14 cellular contexts compared by ENCODE assay signal in genomic region chr2:154455201-154455600, GRCh38.
DNase-seq lines count a peak whose midpoint lies in the region; ATAC-seq and TF ChIP-seq lines count a peak whose summit lies in the region.
"Had no signal": no experiment of that assay in that cellular context is flagged by ENCODE, and none has a peak within 500 bp of the region (broad histone marks: within the 10 kb centered on the region; RNA-seq: fewer than 3 reads in every experiment).

No MANE protein-coding gene starts in this region.

- no peaks in the 10 kb centered on the region for H3K9me3 ChIP-seq in psoas muscle
- H3K9me3 ChIP-seq in right lobe of liver = no peaks in the 10 kb centered on the region

- TF ChIP-seq POLR2A in right lobe of liver (IDR thresholded peaks at IDR 0.05) = no peak

- H3K36me3 Mint-ChIP-seq in activated CD8-positive, alpha-beta memory T cell treated with anti-CD3 and anti-CD28 coated beads, Interleukin-2, amount 10 ng/mL, durations not matched to agents 7 days and 5 days = no peaks in the 10 kb centered on the region
- H3K36me3 Mint-ChIP-seq: activated naive CD4-positive, alpha-beta T cell treated with anti-CD3 and anti-CD28 coated beads, Interleukin-2, amount 50 U/mL, for 24 hours; CD4-positive, CD25-positive, alpha-beta regulatory T cell; mesothelial cell of epicardium had no signal

- intact Hi-C loops in psoas muscle (cut with DNase I) = no loop called here
- intact Hi-C loops in right lobe of liver (cut with DNase I) = no loop called here

- H3K27ac Mint-ChIP-seq in activated CD8-positive, alpha-beta memory T cell treated with anti-CD3 and anti-CD28 coated beads, Interleukin-2, amount 10 ng/mL, durations not matched to agents 7 days and 5 days = no peak overlapping the region
- H3K27ac Mint-ChIP-seq: activated naive CD4-positive, alpha-beta T cell treated with anti-CD3 and anti-CD28 coated beads, Interleukin-2, amount 50 U/mL, for 24 hours; CD4-positive, CD25-positive, alpha-beta regulatory T cell; mesothelial cell of epicardium had no signal

- H3K27ac ChIP-seq in psoas muscle (no peak overlapping the region), right lobe of liver (no peak overlapping the region)

- no peaks in the 10 kb centered on the region for H3K27me3 Mint-ChIP-seq in activated CD8-positive, alpha-beta memory T cell treated with anti-CD3 and anti-CD28 coated beads, Interleukin-2, amount 10 ng/mL, durations not matched to agents 7 days and 5 days
- H3K27me3 Mint-ChIP-seq: activated naive CD4-positive, alpha-beta T cell treated with anti-CD3 and anti-CD28 coated beads, Interleukin-2, amount 50 U/mL, for 24 hours; CD4-positive, CD25-positive, alpha-beta regulatory T cell had no signal

- ATAC-seq in psoas muscle (no peak), right lobe of liver (no peak), HG03565 (IDR thresholded peaks at IDR 0.05; ENCODE audit: unreplicated experiment) (no peak)
- ATAC-seq in activated CD8-positive, alpha-beta memory T cell treated with anti-CD3 and anti-CD28 coated beads, Interleukin-2, amount 10 ng/mL, durations not matched to agents 7 days and 5 days = no peak

- H3K27me3 ChIP-seq in psoas muscle (ENCODE audit: insufficient read depth in 3 of 3, low read length in 2 of 3) = no peaks in the 10 kb centered on the region
- no peaks in the 10 kb centered on the region for H3K27me3 ChIP-seq in right lobe of liver

- TF ChIP-seq CTCF in epithelial cell of proximal tubule (conservative IDR thresholded peaks at IDR 0.05; ENCODE audit: low read depth, low read length) (no peak), psoas muscle (IDR thresholded peaks at IDR 0.05) (no peak), right lobe of liver (IDR thresholded peaks at IDR 0.05) (no peak)

- CTCF ChIA-PET in activated CD8-positive, alpha-beta memory T cell treated with anti-CD3 and anti-CD28 coated beads, Interleukin-2, amount 10 ng/mL, durations not matched to agents 7 days and 5 days (lab: Charles Lee) = interaction anchor here (0.5 kb wide), 1 partner anchor 20 kb away, joined by 3 read pairs; no protein-coding TSS in a partner anchor

- no peaks in the 10 kb centered on the region for H3K4me1 ChIP-seq in psoas muscle
- peaks cover 0 to 41% (median 0%) of the 10 kb centered on the region in 4 donors for H3K4me1 ChIP-seq in right lobe of liver

- WGBS in psoas muscle, 3 donors = 42 to 64% (median 46%) methylated on average over 4 of the region's 4 CpGs
- WGBS in right lobe of liver (ENCODE audit: insufficient coverage, low coverage, low lambda C conversion rate, missing lambda C conversion rate) = 93% methylated on average over 4 of the region's 4 CpGs

- H3K4me3 ChIP-seq in epithelial cell of proximal tubule (ENCODE audit: low read depth, low read length) = peak overlapping the region; percentile 28
- H3K4me3 ChIP-seq in psoas muscle = peak overlapping the region; percentile 65
- H3K4me3 ChIP-seq in right lobe of liver = peak overlapping the region in 1 of 3 donors; percentile 22

- H3K9me3 Mint-ChIP-seq in activated CD8-positive, alpha-beta memory T cell treated with anti-CD3 and anti-CD28 coated beads, Interleukin-2, amount 10 ng/mL, durations not matched to agents 7 days and 5 days (ENCODE audit: low read depth) = no peaks in the 10 kb centered on the region
- H3K9me3 Mint-ChIP-seq: activated naive CD4-positive, alpha-beta T cell treated with anti-CD3 and anti-CD28 coated beads, Interleukin-2, amount 50 U/mL, for 24 hours; mesothelial cell of epicardium had no signal

- no peaks in the 10 kb centered on the region for H3K4me1 Mint-ChIP-seq in activated CD8-positive, alpha-beta memory T cell treated with anti-CD3 and anti-CD28 coated beads, Interleukin-2, amount 10 ng/mL, durations not matched to agents 7 days and 5 days
- H3K4me1 Mint-ChIP-seq: activated naive CD4-positive, alpha-beta T cell treated with anti-CD3 and anti-CD28 coated beads, Interleukin-2, amount 50 U/mL, for 24 hours; CD4-positive, CD25-positive, alpha-beta regulatory T cell; mesothelial cell of epicardium had no signal

- no peak overlapping the region for H3K4me3 Mint-ChIP-seq in activated CD8-positive, alpha-beta memory T cell treated with anti-CD3 and anti-CD28 coated beads, Interleukin-2, amount 10 ng/mL, durations not matched to agents 7 days and 5 days
- H3K4me3 Mint-ChIP-seq: mesothelial cell of epicardium had no signal

- peak; percentile 7 for DNase-seq in AG20443 (ENCODE audit: low spot score)
- peak; percentile 4 for DNase-seq in HT1080 (ENCODE audit: low read depth)
- DNase-seq in epithelial cell of proximal tubule (ENCODE audit: low read depth) = no peak
- no peak for DNase-seq in psoas muscle
- DNase-seq in right lobe of liver = no peak
- DNase-seq in activated CD8-positive, alpha-beta memory T cell treated with anti-CD3 and anti-CD28 coated beads, Interleukin-2, amount 10 ng/mL, durations not matched to agents 7 days and 5 days = no peak
- no peak for DNase-seq in stimulated activated CD4-positive, alpha-beta T cell treated with anti-CD3 and anti-CD28 coated beads, Interleukin-4, amount 100 ng/mL, for 24 hours
- DNase-seq: activated CD4-positive, CD25-positive, alpha-beta regulatory T cell; CD4-positive, CD25-positive, alpha-beta regulatory T cell; erythroblast; stimulated activated CD4-positive, alpha-beta T cell treated with anti-CD3 and anti-CD28 coated beads, Interleukin-2, amount 100 ng/mL, for 24 hours had no signal

- H3K36me3 ChIP-seq in psoas muscle (ENCODE audit: insufficient read depth in 1 of 2, low read depth in 1 of 2) (no peaks in the 10 kb centered on the region), right lobe of liver (no peaks in the 10 kb centered on the region)

Comparison
In these comparisons a context has a peak if more than half of its experiments do, and no peak if none do; other contexts are left out.
1. DNase-seq: peak in AG20443 (single experiment) and HT1080 (single experiment); none in epithelial cell of proximal tubule (single experiment), psoas muscle (0 of 2), right lobe of liver (0 of 3), activated CD8-positive, alpha-beta memory T cell treated with anti-CD3 and anti-CD28 coated beads, Interleukin-2, amount 10 ng/mL, durations not matched to agents 7 days and 5 days (single experiment) and stimulated activated CD4-positive, alpha-beta T cell treated with anti-CD3 and anti-CD28 coated beads, Interleukin-4, amount 100 ng/mL, for 24 hours (single experiment).